11 cellular contexts compared by ENCODE assay signal in the genomic region with DNA sequence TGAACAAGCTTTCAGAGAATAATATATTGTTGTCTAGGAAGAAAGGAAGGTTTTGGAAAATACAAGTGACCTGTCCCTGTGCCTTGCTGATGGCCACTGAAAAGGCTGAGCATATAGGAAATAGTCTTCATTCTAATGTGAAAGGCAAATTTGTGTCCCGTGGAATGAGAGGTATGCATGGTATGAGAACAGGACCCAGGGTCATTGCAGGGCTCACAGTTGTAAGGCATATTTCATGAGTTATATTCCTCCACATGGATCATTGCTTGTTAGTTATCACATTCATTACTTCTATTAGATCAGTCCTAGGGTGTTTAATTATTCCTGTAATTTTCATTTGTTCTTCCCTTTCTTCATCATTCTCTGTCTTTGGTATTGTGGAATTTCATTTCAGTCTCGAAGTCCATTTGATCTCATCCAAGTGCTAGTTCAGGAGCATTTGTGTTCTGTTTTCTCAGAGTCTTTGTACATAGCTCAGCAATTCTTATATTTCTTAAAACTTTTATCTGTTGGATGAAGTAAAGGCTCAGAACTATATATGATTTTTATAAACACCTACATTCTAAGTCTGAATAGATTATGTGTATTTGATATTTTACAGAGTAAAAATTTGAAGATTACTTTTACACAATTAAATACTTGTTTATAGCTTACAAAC. TPM values are rescaled to one million over a fixed set of nuclear protein-coding genes. Genes with fewer than 3 reads are reported as not detected.
DNase-seq lines count a peak whose midpoint lies in the region; ATAC-seq, FAIRE-seq and TF ChIP-seq lines count a peak whose summit lies in the region.
"Had no signal": no experiment of that assay in that cellular context is flagged by ENCODE, and none has a peak within 500 bp of the region (broad histone marks: within the 10 kb centered on the region; RNA-seq: fewer than 3 reads in every experiment).

No MANE protein-coding gene starts in this region.

- H2AFZ ChIP-seq in PC-9 (no peak overlapping the region), fibroblast of lung (ENCODE audit: low read length) (no peak overlapping the region)

- H3F3A ChIP-seq in PC-9 (ENCODE audit: insufficient read depth, low read depth), result peaks cover 6% of the 10 kb centered on the region; the same call in 1 of the 2 replicates

- POLR2A ChIA-PET in PC-9 (lab: Charles Lee; ENCODE audit: unreplicated experiment), result interaction anchor here (0.6 to 0.8 kb wide), 2 partner anchors 36 to 40 kb away, joined by 9 to 17 read pairs; no protein-coding TSS in a partner anchor

- 47 to 57% methylated on average over 2 of the region's 2 CpGs for WGBS in pancreas, 2 donors

- CTCF ChIA-PET in PC-9 (lab: Charles Lee), result no interaction called here

- DNase-seq in ELR (ENCODE audit: low read depth) (peak; percentile 59), PC-9 (peak; percentile 32 to 64), fibroblast of lung (ENCODE audit: low read depth in 2 of 2) (peak; percentile 11 to 69), pancreas (no peak), NCI-H2107 treated with DMSO at 0.1 percent for 48 hours (lab: John Stamatoyannopoulos, UW; ENCODE audit: unreplicated experiment) (no peak), T-helper 9 cell (no peak), NCI-H2227 (lab: John Stamatoyannopoulos, UW; ENCODE audit: unreplicated experiment) (no peak)
- DNase-seq in activated T-cell treated with anti-CD3 and anti-CD28 coated beads, Interleukin-2, amount 50 U/mL, for 24 hours, result no peak
- DNase-seq: activated CD8-positive, alpha-beta memory T cell treated with anti-CD3 and anti-CD28 coated beads, Interleukin-2, amount 50 U/mL, for 48 hours; NCI-H2227 treated with DMSO at 0.1 percent for 48 hours had no signal

- no peaks in the 10 kb centered on the region for H3K9me2 ChIP-seq in PC-9 (ENCODE audit: insufficient read depth)

- H3K36me3 ChIP-seq in PC-9 (ENCODE audit: low read depth), result no peaks in the 10 kb centered on the region
- H3K36me3 ChIP-seq in fibroblast of lung (ENCODE audit: control insufficient read depth, insufficient read depth, low read length), result no peaks in the 10 kb centered on the region
- no peaks in the 10 kb centered on the region for H3K36me3 ChIP-seq in pancreas

- no peaks in the 10 kb centered on the region for H4K20me1 ChIP-seq in PC-9 (ENCODE audit: insufficient read depth)
- no peaks in the 10 kb centered on the region for H4K20me1 ChIP-seq in fibroblast of lung (ENCODE audit: control insufficient read depth, extremely low read depth, insufficient read depth, low read length)

- intact Hi-C loops in PC-9 (cut with micrococcal nuclease; ENCODE audit: unreplicated experiment) (loop anchor here (2.0 kb wide), 2 partner anchors 38 to 52 kb away; no protein-coding TSS in a partner anchor), pancreas (cut with DNase I) (no loop called here)

- H3K9me3 ChIP-seq in PC-9 (ENCODE audit: insufficient read depth, low read depth) (no peaks in the 10 kb centered on the region), fibroblast of lung (ENCODE audit: control insufficient read depth, insufficient read depth, low read depth, low read length) (no peaks in the 10 kb centered on the region), pancreas (no peaks in the 10 kb centered on the region)

- no peak overlapping the region for H3K27ac ChIP-seq in PC-9
- H3K27ac ChIP-seq in fibroblast of lung (ENCODE audit: insufficient read depth, low read length), result no peak overlapping the region
- H3K27ac ChIP-seq in pancreas, result no peak overlapping the region

- peaks cover 2% of the 10 kb centered on the region for H3K36me3 Mint-ChIP-seq in activated T-cell treated with anti-CD3 and anti-CD28 coated beads, Interleukin-2, amount 50 U/mL, for 24 hours (ENCODE audit: low read depth)

- FAIRE-seq in pancreas (lab: Jason Lieb, UNC), result peak; percentile 37
- FAIRE-seq: colon had no signal

- no peak overlapping the region for H3K4me3 Mint-ChIP-seq in activated T-cell treated with anti-CD3 and anti-CD28 coated beads, Interleukin-2, amount 50 U/mL, for 24 hours

- TF ChIP-seq CTCF in PC-9 (conservative IDR thresholded peaks at IDR 0.05) (no peak), fibroblast of lung (conservative IDR thresholded peaks at IDR 0.05 in 1 of 2, IDR thresholded peaks at IDR 0.05 in 1 of 2; ENCODE audit: low read depth in 1 of 2, low read length in 2 of 2) (no peak), pancreas (IDR thresholded peaks at IDR 0.05) (no peak)

- no peaks in the 10 kb centered on the region for H3K27me3 Mint-ChIP-seq in activated T-cell treated with anti-CD3 and anti-CD28 coated beads, Interleukin-2, amount 50 U/mL, for 24 hours

- BruUV-seq in PC-9 (replicated peaks; lab: Mats Ljungman, UMichigan), result no TSS peak

- peak in 2 of 4 donors; percentile 50 to 68 for ATAC-seq in pancreas

- peaks cover 5% of the 10 kb centered on the region for H3K4me1 Mint-ChIP-seq in activated T-cell treated with anti-CD3 and anti-CD28 coated beads, Interleukin-2, amount 50 U/mL, for 24 hours (ENCODE audit: low read depth)

- H3K79me2 ChIP-seq in PC-9 (ENCODE audit: low read depth) (no peaks in the 10 kb centered on the region), fibroblast of lung (ENCODE audit: control insufficient read depth, insufficient read depth, low read length) (no peaks in the 10 kb centered on the region)

- H3K9ac ChIP-seq in fibroblast of lung (ENCODE audit: insufficient read depth, low read length), result no peak overlapping the region

- H3K9me3 Mint-ChIP-seq in activated T-cell treated with anti-CD3 and anti-CD28 coated beads, Interleukin-2, amount 50 U/mL, for 24 hours, result peaks cover 9% of the 10 kb centered on the region

- H3K27ac Mint-ChIP-seq in activated T-cell treated with anti-CD3 and anti-CD28 coated beads, Interleukin-2, amount 50 U/mL, for 24 hours, result no peak overlapping the region

- peaks cover 18% of the 10 kb centered on the region for H3K4me1 ChIP-seq in PC-9 (replicated peaks; ENCODE audit: insufficient read depth)
- H3K4me1 ChIP-seq in fibroblast of lung (ENCODE audit: control insufficient read depth, extremely low read depth, insufficient read depth, low read length), result peaks cover 2% of the 10 kb centered on the region
- H3K4me1 ChIP-seq in pancreas, result peaks cover 0 to 12% (median 0%) of the 10 kb centered on the region in 3 donors

- H3K4me2 ChIP-seq in PC-9 (peak overlapping the region; percentile 34), fibroblast of lung (ENCODE audit: extremely low read depth, insufficient read depth, low read length) (peak overlapping the region; percentile 70)

- H3K27me3 ChIP-seq in PC-9 (ENCODE audit: insufficient read depth, low read depth), result no peaks in the 10 kb centered on the region
- H3K27me3 ChIP-seq in fibroblast of lung (ENCODE audit: control insufficient read depth, insufficient read depth, low read length), result no peaks in the 10 kb centered on the region
- H3K27me3 ChIP-seq in pancreas, result no peaks in the 10 kb centered on the region

- no peak overlapping the region for H3K4me3 ChIP-seq in PC-9
- no peak overlapping the region for H3K4me3 ChIP-seq in fibroblast of lung (replicated peaks in 1 of 4; ENCODE audit: control extremely low read depth in 1 of 4, insufficient read depth in 1 of 4, low read depth in 3 of 4, low read length in 4 of 4)
- no peak overlapping the region for H3K4me3 ChIP-seq in pancreas

RNA-seq across cellular contexts. Expression of gene ARHGAP21, which starts 39.4 kb away (rescaled TPM):
- 93.1 and 115 TPM in 2 replicates for total RNA-seq in PC-9 (2021)
- total RNA-seq in fibroblast of lung, result 105 and 173 TPM in 2 replicates
- 105 and 134 TPM in 2 replicates for polyA plus RNA-seq in fibroblast of lung
- 48.3 and 58.6 TPM in 2 replicates for polyA plus RNA-seq in fibroblast of lung (2012)
- 27.4 and 39.4 TPM in 2 replicates for polyA minus RNA-seq in fibroblast of lung (ENCODE audit: low replicate concordance)
- total RNA-seq in pancreas, result 10 to 100 TPM; 23.7 to 42.1 (median 29.8) TPM
- polyA plus RNA-seq in pancreas, result 10 to 100 TPM; 11.0 to 14.6 TPM

Comparison
In these comparisons a context has a peak if more than half of its experiments do, and no peak if none do; other contexts are left out.
1. DNase-seq: peak in ELR (single experiment), PC-9 (2 of 2) and fibroblast of lung (2 of 2); none in pancreas (0 of 6), NCI-H2107 treated with DMSO at 0.1 percent for 48 hours (single experiment), T-helper 9 cell (single experiment), activated T-cell treated with anti-CD3 and anti-CD28 coated beads, Interleukin-2, amount 50 U/mL, for 24 hours (single experiment) and NCI-H2227 (single experiment).